ENCODE assay signal across 1 cellular context in the genomic region with DNA sequence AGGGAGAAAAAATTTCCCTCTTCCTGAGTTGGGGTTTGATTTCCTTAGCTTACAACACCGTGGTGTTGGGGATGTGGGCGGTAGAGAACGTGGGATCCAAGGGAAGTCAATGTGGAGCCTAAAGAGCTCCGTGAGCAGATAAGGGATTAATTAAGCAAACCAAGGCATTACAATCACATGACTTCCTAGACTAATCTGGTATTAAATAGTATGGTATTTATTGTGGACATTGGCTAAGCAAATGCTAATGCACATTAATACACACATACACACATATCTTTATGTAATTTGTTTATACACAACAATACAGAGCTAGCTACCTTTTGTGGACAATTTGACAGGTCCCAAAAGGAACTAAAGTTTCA.
TF ChIP-seq lines count a peak whose summit lies in the region.

No MANE protein-coding gene starts in this region.

TF ChIP-seq in H1, 55 proteins besides CTCF, POLR2A, EP300 and RAD21:
- TF ChIP-seq CREB1 (IDR thresholded peaks at IDR 0.05) (no peak), SIRT6 (IDR thresholded peaks at IDR 0.05; ENCODE audit: low read length) (no peak), POLR2AphosphoS5 (IDR thresholded peaks at IDR 0.05; ENCODE audit: low read depth, low read length) (no peak), GTF2F1 (IDR thresholded peaks at IDR 0.05; ENCODE audit: borderline replicate concordance, low read depth, low read length) (no peak), RNF2 (IDR thresholded peaks at IDR 0.05; ENCODE audit: borderline replicate concordance, low read depth, low read length, missing control alignments, poor library complexity, severe bottlenecking) (no peak), SP1 (IDR thresholded peaks at IDR 0.05; ENCODE audit: low read depth, low read length) (no peak), TEAD4 (IDR thresholded peaks at IDR 0.05; ENCODE audit: low read depth, low read length) (no peak), TAF7 (optimal IDR thresholded peaks at IDR 0.05; ENCODE audit: borderline replicate concordance, low read depth, low read length) (no peak), RFX5 (IDR thresholded peaks at IDR 0.05; ENCODE audit: borderline replicate concordance, low read depth, low read length) (no peak)
